8 cellular contexts compared by ENCODE assay signal in genomic region chrX:37846934-37847732, GRCh38.
A peak's percentile ranks its signal among the peaks of the same experiment; 100 is the strongest.
DNase-seq lines count a peak whose midpoint lies in the region; ATAC-seq and TF ChIP-seq lines count a peak whose summit lies in the region.

A gene with protein sequence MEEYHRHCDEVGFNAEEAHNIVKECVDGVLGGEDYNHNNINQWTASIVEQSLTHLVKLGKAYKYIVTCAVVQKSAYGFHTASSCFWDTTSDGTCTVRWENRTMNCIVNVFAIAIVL (minus strand): TSS chrX:37847571. CDS start chrX:37847510, 61 bp downstream.

- H3K27me3 Mint-ChIP-seq in nephron (ENCODE audit: low read depth): peaks cover 3% of the 10 kb centered on the region
- H3K27me3 Mint-ChIP-seq in stimulated activated naive CD8-positive, alpha-beta T cell treated with anti-CD3 and anti-CD28 coated beads, Interleukin-15, amount 100 ng/mL, for 72 hours: no peaks in the 10 kb centered on the region

- H3K4me3 Mint-ChIP-seq in nephron: peak within 1 kb of the TSS; percentile 85 to 92 (median 91)
- peak within 1 kb of the TSS; percentile 75 to 80 for H3K4me3 Mint-ChIP-seq in stimulated activated naive CD8-positive, alpha-beta T cell treated with anti-CD3 and anti-CD28 coated beads, Interleukin-15, amount 100 ng/mL, for 72 hours

- H3K36me3 Mint-ChIP-seq in nephron (ENCODE audit: low read depth): no peaks in the 10 kb centered on the region

- POLR2A ChIA-PET in RWPE1 (lab: Yijun Ruan, JAX; ENCODE audit: low non-redundant PET): no interaction called here

- in situ Hi-C loops in KBM-7 (cut with MboI; ENCODE audit: low pct_unique_long_range_greater_than_20kb, low sequenced_read_pairs): no loop called here

- H3K9me3 Mint-ChIP-seq in nephron: peaks cover 2% of the 10 kb centered on the region
- no peaks in the 10 kb centered on the region for H3K9me3 Mint-ChIP-seq in stimulated activated naive CD8-positive, alpha-beta T cell treated with anti-CD3 and anti-CD28 coated beads, Interleukin-15, amount 100 ng/mL, for 72 hours

- peak within 1 kb of the TSS; percentile 86 to 93 (median 87) for H3K27ac Mint-ChIP-seq in nephron
- peak within 1 kb of the TSS; percentile 86 to 87 for H3K27ac Mint-ChIP-seq in stimulated activated naive CD8-positive, alpha-beta T cell treated with anti-CD3 and anti-CD28 coated beads, Interleukin-15, amount 100 ng/mL, for 72 hours

- no peaks in the 10 kb centered on the region for H3K4me1 Mint-ChIP-seq in nephron
- peaks cover 24% of the 10 kb centered on the region for H3K4me1 Mint-ChIP-seq in stimulated activated naive CD8-positive, alpha-beta T cell treated with anti-CD3 and anti-CD28 coated beads, Interleukin-15, amount 100 ng/mL, for 72 hours

- CTCF ChIA-PET in RWPE1 (lab: Yijun Ruan, JAX): no interaction called here

- peak; percentile 99 for ATAC-seq in GM21529 (IDR thresholded peaks at IDR 0.05; ENCODE audit: unreplicated experiment)
- ATAC-seq in stimulated activated naive CD8-positive, alpha-beta T cell treated with anti-CD3 and anti-CD28 coated beads, Interleukin-15, amount 100 ng/mL, for 72 hours: peak; percentile 96

- DNase-seq in DMS114 treated with DMSO at 0.1 percent for 48 hours (lab: John Stamatoyannopoulos, UW; ENCODE audit: unreplicated experiment): peak; percentile 65
- peak; percentile 80 for DNase-seq in KBM-7
- DNase-seq in RWPE1 (ENCODE audit: low spot score): peak; percentile 49
- DNase-seq in activated effector memory CD4-positive, alpha-beta T cell treated with anti-CD3 and anti-CD28 coated beads, Interleukin-2, amount 50 U/mL, for 16 hours: peak; percentile 92
- peak; percentile 30 for DNase-seq in fibroblast of the conjunctiva (ENCODE audit: low read depth)
- DNase-seq in stimulated activated naive CD8-positive, alpha-beta T cell treated with anti-CD3 and anti-CD28 coated beads, Interleukin-15, amount 100 ng/mL, for 72 hours: peak; percentile 63 to 79

- H3K27ac ChIP-seq in RWPE1: peak within 1 kb of the TSS; percentile 68

- TF ChIP-seq CTCF in RWPE1 (conservative IDR thresholded peaks at IDR 0.05; ENCODE audit: low read depth) (no peak), nephron (IDR thresholded peaks at IDR 0.05; ENCODE audit: unreplicated experiment in 3 of 3) (no peak)

Comparison
In these comparisons a context has a peak if more than half of its experiments do, and no peak if none do; other contexts are left out.
1. Peak in every context shown above with its lines: DNase-seq, ATAC-seq and H3K27ac ChIP-seq.
2. DNase-seq: peak in every context shown above with its lines; median percentile 92 in activated effector memory CD4-positive, alpha-beta T cell treated with anti-CD3 and anti-CD28 coated beads, Interleukin-2, amount 50 U/mL, for 16 hours; 80 in KBM-7; 71 in stimulated activated naive CD8-positive, alpha-beta T cell treated with anti-CD3 and anti-CD28 coated beads, Interleukin-15, amount 100 ng/mL, for 72 hours; 65 in DMS114 treated with DMSO at 0.1 percent for 48 hours; 49 in RWPE1; 30 in fibroblast of the conjunctiva.